9 cellular contexts compared by ENCODE assay signal in genomic region chr17:7854078-7854777, GRCh38. TPM values are rescaled to one million over a fixed set of nuclear protein-coding genes. Genes with fewer than 3 reads are reported as not detected.
DNase-seq lines count a peak whose midpoint lies in the region; ATAC-seq lines count a peak whose summit lies in the region.
"Had no signal": no experiment of that assay in that cellular context is flagged by ENCODE, and none has a peak within 500 bp of the region (broad histone marks: within the 10 kb centered on the region; RNA-seq: fewer than 3 reads in every experiment).

No MANE protein-coding gene starts in this region.

- H3K27ac ChIP-seq in mesendoderm (ENCODE audit: low read depth, low read length), result no peak overlapping the region

- ATAC-seq in activated naive CD8-positive, alpha-beta T cell treated with anti-CD3 and anti-CD28 coated beads, Interleukin-2, amount 10 ng/mL, durations not matched to agents 7 days and 5 days (ENCODE audit: low read depth), result no peak
- no peak for ATAC-seq in HG02798 (IDR thresholded peaks at IDR 0.05; ENCODE audit: poor library complexity, unreplicated experiment)
- no peak for ATAC-seq in GM19023 (IDR thresholded peaks at IDR 0.05; ENCODE audit: unreplicated experiment)
- ATAC-seq in GM18868 (IDR thresholded peaks at IDR 0.05; ENCODE audit: unreplicated experiment), result no peak
- ATAC-seq: stimulated activated effector memory CD8-positive, alpha-beta T cell treated with anti-CD3 and anti-CD28 coated beads, Interleukin-12 subunit alpha, Interleukin-12 subunit beta, amount 100 ng/mL, for 72 hours had no signal

- no peak overlapping the region for H2AK5ac ChIP-seq in mesendoderm (ENCODE audit: low read length)

- no peak overlapping the region for H2BK120ac ChIP-seq in mesendoderm (ENCODE audit: low read depth, low read length)

- no peak overlapping the region for H3K4me3 Mint-ChIP-seq in activated naive CD8-positive, alpha-beta T cell treated with anti-CD3 and anti-CD28 coated beads, Interleukin-2, amount 10 ng/mL, durations not matched to agents 7 days and 5 days
- H3K4me3 Mint-ChIP-seq: stimulated activated effector memory CD8-positive, alpha-beta T cell treated with anti-CD3 and anti-CD28 coated beads, Interleukin-12 subunit alpha, Interleukin-12 subunit beta, amount 100 ng/mL, for 72 hours had no signal

- no peaks in the 10 kb centered on the region for H3K36me3 Mint-ChIP-seq in activated naive CD8-positive, alpha-beta T cell treated with anti-CD3 and anti-CD28 coated beads, Interleukin-2, amount 10 ng/mL, durations not matched to agents 7 days and 5 days

- POLR2A ChIA-PET in activated naive CD8-positive, alpha-beta T cell treated with anti-CD3 and anti-CD28 coated beads, Interleukin-2, amount 10 ng/mL, durations not matched to agents 7 days and 5 days (lab: Charles Lee), result no interaction called here

- H3K79me2 ChIP-seq in mesendoderm (ENCODE audit: control insufficient read depth, insufficient read depth, low read length), result no peaks in the 10 kb centered on the region

- no peaks in the 10 kb centered on the region for H3K9me3 ChIP-seq in ES-I3 (ENCODE audit: control insufficient read depth, insufficient read depth, low read length)

- no peaks in the 10 kb centered on the region for H3K9me3 Mint-ChIP-seq in activated naive CD8-positive, alpha-beta T cell treated with anti-CD3 and anti-CD28 coated beads, Interleukin-2, amount 10 ng/mL, durations not matched to agents 7 days and 5 days
- H3K9me3 Mint-ChIP-seq: CD8-positive, alpha-beta memory T cell; stimulated activated effector memory CD8-positive, alpha-beta T cell treated with anti-CD3 and anti-CD28 coated beads, Interleukin-12 subunit alpha, Interleukin-12 subunit beta, amount 100 ng/mL, for 72 hours had no signal

- H3K4me2 ChIP-seq in mesendoderm (ENCODE audit: low read length), result no peak overlapping the region

- whole genome bisulfite sequencing in mesendoderm (ENCODE audit: extremely low coverage, insufficient coverage, low lambda C conversion rate), result no CpG with 5 or more reads among the region's 31 CpGs

- DNase-seq in activated naive CD8-positive, alpha-beta T cell treated with anti-CD3 and anti-CD28 coated beads, Interleukin-2, amount 10 ng/mL, durations not matched to agents 7 days and 5 days, result no peak
- no peak for DNase-seq in mesendoderm
- DNase-seq: activated gamma-delta T cell treated with Interleukin-2 at 50 U/mL for 16 hours had no signal

- H2BK15ac ChIP-seq in mesendoderm (replicated peaks; ENCODE audit: low read depth), result no peak overlapping the region

- peaks cover 4% of the 10 kb centered on the region for H3K79me1 ChIP-seq in mesendoderm (ENCODE audit: low read length)

- H3K36me3 ChIP-seq in ES-I3 (ENCODE audit: insufficient read depth, low read length) (no peaks in the 10 kb centered on the region), mesendoderm (ENCODE audit: control insufficient read depth, insufficient read depth, low read length) (no peaks in the 10 kb centered on the region)

- H3K27me3 ChIP-seq in mesendoderm (ENCODE audit: insufficient read depth, low read length, poor library complexity), result peaks cover 9% of the 10 kb centered on the region

- H3K4ac ChIP-seq in mesendoderm (ENCODE audit: low read depth, low read length), result no peak overlapping the region

- H3K27ac Mint-ChIP-seq in activated naive CD8-positive, alpha-beta T cell treated with anti-CD3 and anti-CD28 coated beads, Interleukin-2, amount 10 ng/mL, durations not matched to agents 7 days and 5 days, result peak overlapping the region; percentile 30
- H3K27ac Mint-ChIP-seq: stimulated activated effector memory CD8-positive, alpha-beta T cell treated with anti-CD3 and anti-CD28 coated beads, Interleukin-12 subunit alpha, Interleukin-12 subunit beta, amount 100 ng/mL, for 72 hours had no signal

- peak overlapping the region; percentile 25 for H3K56ac ChIP-seq in mesendoderm (ENCODE audit: low read length)

- H4K8ac ChIP-seq in mesendoderm (ENCODE audit: low read depth, low read length), result no peak overlapping the region

- no peak overlapping the region for H3K4me3 ChIP-seq in mesendoderm (ENCODE audit: low read length)

- no peak overlapping the region for H4K5ac ChIP-seq in mesendoderm (ENCODE audit: low read length)

- peaks cover 5% of the 10 kb centered on the region; the same call in 1 of the 2 replicates for H3K4me1 ChIP-seq in ES-I3 (ENCODE audit: insufficient read depth, low read length)
- peaks cover 7% of the 10 kb centered on the region for H3K4me1 ChIP-seq in mesendoderm (ENCODE audit: control insufficient read depth, low read depth, low read length)

- H2BK5ac ChIP-seq in mesendoderm (ENCODE audit: low read length), result no peak overlapping the region

- peaks cover 26% of the 10 kb centered on the region for H3K4me1 Mint-ChIP-seq in activated naive CD8-positive, alpha-beta T cell treated with anti-CD3 and anti-CD28 coated beads, Interleukin-2, amount 10 ng/mL, durations not matched to agents 7 days and 5 days

- H3K9ac ChIP-seq in ES-I3 (ENCODE audit: low read depth, low read length), result peak overlapping the region; percentile 25; the same call in 1 of the 2 replicates
- peak overlapping the region; percentile 27 for H3K9ac ChIP-seq in mesendoderm (ENCODE audit: low read length)

- no peaks in the 10 kb centered on the region for H3K27me3 Mint-ChIP-seq in activated naive CD8-positive, alpha-beta T cell treated with anti-CD3 and anti-CD28 coated beads, Interleukin-2, amount 10 ng/mL, durations not matched to agents 7 days and 5 days

- no peak overlapping the region for H3K18ac ChIP-seq in mesendoderm (ENCODE audit: low read length)

- H3K23ac ChIP-seq in mesendoderm (ENCODE audit: low read length), result no peak overlapping the region

RNA-seq across cellular contexts. Expression of gene TMEM88, which starts 0.6 kb away (rescaled TPM):
- 1 to 10 TPM; 2.9 to 3.7 TPM for total RNA-seq in activated naive CD8-positive, alpha-beta T cell treated with anti-CD3 and anti-CD28 coated beads, Interleukin-2, amount 10 ng/mL, durations not matched to agents 7 days and 5 days
- polyA plus RNA-seq in mesendoderm (2013, experiment 1 of 2), result 2.9 TPM
- polyA plus RNA-seq in mesendoderm (2013, experiment 2 of 2), result 2.3 TPM
- polyA plus RNA-seq: CD8-positive, alpha-beta memory T cell had no signal

RNA-seq across cellular contexts. Expression of gene NAA38, which starts 3.1 kb away (rescaled TPM):
- 10 to 100 TPM; 62.1 to 71.7 TPM for total RNA-seq in activated naive CD8-positive, alpha-beta T cell treated with anti-CD3 and anti-CD28 coated beads, Interleukin-2, amount 10 ng/mL, durations not matched to agents 7 days and 5 days
- 35.8 TPM for polyA plus RNA-seq in mesendoderm (2013, experiment 1 of 2)
- 33.4 TPM for polyA plus RNA-seq in mesendoderm (2013, experiment 2 of 2)

RNA-seq across cellular contexts. Expression of gene CYB5D1, which starts 3.6 kb away (rescaled TPM):
- 1 to 10 TPM; 7.3 to 7.9 TPM for total RNA-seq in activated naive CD8-positive, alpha-beta T cell treated with anti-CD3 and anti-CD28 coated beads, Interleukin-2, amount 10 ng/mL, durations not matched to agents 7 days and 5 days
- polyA plus RNA-seq in mesendoderm (2013, experiment 1 of 2), result 12.7 TPM
- 13.3 TPM for polyA plus RNA-seq in mesendoderm (2013, experiment 2 of 2)

RNA-seq across cellular contexts. Expression of gene KDM6B, which starts 20.2 kb away (rescaled TPM):
- total RNA-seq in activated naive CD8-positive, alpha-beta T cell treated with anti-CD3 and anti-CD28 coated beads, Interleukin-2, amount 10 ng/mL, durations not matched to agents 7 days and 5 days, result 10 to 100 TPM; 43.4 to 50.9 TPM
- polyA plus RNA-seq in mesendoderm (2013, experiment 1 of 2), result 1.9 TPM
- 1.8 TPM for polyA plus RNA-seq in mesendoderm (2013, experiment 2 of 2)

RNA-seq across cellular contexts. Expression of gene CHD3, which starts 34.4 kb away (rescaled TPM):
- total RNA-seq in activated naive CD8-positive, alpha-beta T cell treated with anti-CD3 and anti-CD28 coated beads, Interleukin-2, amount 10 ng/mL, durations not matched to agents 7 days and 5 days, result 100 to 1,000 TPM; 194 to 199 TPM
- polyA plus RNA-seq in mesendoderm (2013, experiment 1 of 2), result 10.2 TPM
- polyA plus RNA-seq in mesendoderm (2013, experiment 2 of 2), result 10.2 TPM
